Comparison of ENCODE assay signal across 21 cellular contexts in the genomic region with DNA sequence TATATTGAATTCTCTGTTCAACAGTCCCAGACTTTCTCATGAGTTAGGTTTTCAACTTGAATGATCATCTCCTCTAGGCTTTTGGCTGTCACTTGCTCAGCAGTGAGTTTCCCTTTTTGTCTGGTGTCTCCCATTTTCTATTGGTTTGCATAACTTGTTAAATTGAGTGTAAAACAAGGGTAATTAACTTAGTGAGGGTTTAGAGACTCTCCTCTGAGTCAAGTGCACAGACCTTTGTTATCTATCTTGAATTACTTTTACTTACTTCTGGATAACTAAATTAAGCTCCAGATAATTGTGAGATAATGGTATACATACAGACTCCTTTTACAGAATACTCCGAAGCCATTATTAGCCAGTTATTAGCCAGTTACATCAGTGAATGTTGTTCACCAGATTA. TPM values are rescaled to one million over a fixed set of nuclear protein-coding genes. Genes with fewer than 3 reads are reported as not detected.
DNase-seq lines count a peak whose midpoint lies in the region; ATAC-seq and TF ChIP-seq lines count a peak whose summit lies in the region.
"Had no signal": no experiment of that assay in that cellular context is flagged by ENCODE, and none has a peak within 500 bp of the region (broad histone marks: within the 10 kb centered on the region; RNA-seq: fewer than 3 reads in every experiment).

No MANE protein-coding gene starts in this region.

- H3K36me3 Mint-ChIP-seq in CD4-positive, CD25-positive, alpha-beta regulatory T cell: peaks cover 3% of the 10 kb centered on the region
- peaks cover 6% of the 10 kb centered on the region for H3K36me3 Mint-ChIP-seq in neural progenitor cell

- no peak overlapping the region for H2AFZ ChIP-seq in SK-N-SH (ENCODE audit: low read depth)
- H2AFZ ChIP-seq in GM23248: no peak overlapping the region
- H2AFZ ChIP-seq in neural progenitor cell (replicated peaks): no peak overlapping the region

- no peak overlapping the region for H3K9ac ChIP-seq in SK-N-SH
- H3K9ac ChIP-seq in GM23248: no peak overlapping the region
- H3K9ac ChIP-seq in neural progenitor cell: no peak overlapping the region

- CTCF ChIA-PET in SK-N-SH (lab: Yijun Ruan, JAX): interaction anchor here (1.0 to 5.6 kb wide), 3 partner anchors 22 to 46 kb away, joined by 3 to 28 read pairs (median 6); no protein-coding TSS in a partner anchor

- peak overlapping the region; percentile 87 to 95 (median 92) for H3K27ac Mint-ChIP-seq in CD4-positive, CD25-positive, alpha-beta regulatory T cell
- H3K27ac Mint-ChIP-seq in neural progenitor cell: no peak overlapping the region
- H3K27ac Mint-ChIP-seq: H9 had no signal

- peak; percentile 25 for DNase-seq in NCI-H2171 treated with DMSO at 0.1 percent for 48 hours (lab: John Stamatoyannopoulos, UW)
- DNase-seq in NCI-H2171 (lab: John Stamatoyannopoulos, UW): no peak
- DNase-seq in CD4-positive, CD25-positive, alpha-beta regulatory T cell: no peak
- DNase-seq in SK-N-SH: no peak
- DNase-seq in lower lobe of right lung: no peak
- DNase-seq in GM23248: no peak
- DNase-seq in neural progenitor cell (ENCODE audit: low spot score): no peak
- no peak for DNase-seq in NCI-H774 (lab: John Stamatoyannopoulos, UW)
- DNase-seq: activated CD4-positive, alpha-beta memory T cell treated with anti-CD3 and anti-CD28 coated beads for 36 hours; activated effector memory CD4-positive, alpha-beta T cell treated with anti-CD3 and anti-CD28 coated beads, Interleukin-2, amount 50 U/mL, for 16 hours; H9; heart left ventricle; kidney glomerular epithelial cell; midbrain; NCI-H1930; NCI-H82; stimulated activated naive B cell treated with anti-CD40 and anti-IgM and Interleukin-4, amounts not matched to agents 10 μg/mL and 1 μg/mL and 100 μg/mL, for 72 hours had no signal

- H3K27ac ChIP-seq in CD4-positive, CD25-positive, alpha-beta regulatory T cell (ENCODE audit: insufficient read depth, low read length, poor library complexity, severe bottlenecking): peak overlapping the region; percentile 36
- H3K27ac ChIP-seq in SK-N-SH (ENCODE audit: low read depth in 2 of 2, low read length in 1 of 2) (no peak overlapping the region), lower lobe of right lung (peak overlapping the region; percentile 25), GM23248 (no peak overlapping the region), neural progenitor cell (no peak overlapping the region)
- H3K27ac ChIP-seq: RWPE1 had no signal

- 56% methylated on average over 1 of the region's 1 CpG for WGBS in SK-N-SH (ENCODE audit: low lambda C conversion rate)
- 98 to 100% methylated on average over 1 of the region's 1 CpG for whole genome bisulfite sequencing in GM23248 (ENCODE audit: low coverage in 1 of 2, low lambda C conversion rate in 2 of 2, missing lambda C conversion rate in 2 of 2), 2 experiments

- H3K9me3 ChIP-seq in CD4-positive, CD25-positive, alpha-beta regulatory T cell (ENCODE audit: control insufficient read depth in 2 of 2, low read length in 2 of 2): no peaks in the 10 kb centered on the region
- H3K9me3 ChIP-seq in SK-N-SH (no peaks in the 10 kb centered on the region), lower lobe of right lung (no peaks in the 10 kb centered on the region), GM23248 (ENCODE audit: low read depth) (no peaks in the 10 kb centered on the region), neural progenitor cell (ENCODE audit: low read depth) (no peaks in the 10 kb centered on the region)
- H3K9me3 ChIP-seq: breast epithelium, heart left ventricle had no signal

- H3F3A ChIP-seq in SK-N-SH (replicated peaks; ENCODE audit: insufficient read depth) (peaks cover 16% of the 10 kb centered on the region), GM23248 (ENCODE audit: insufficient read depth) (no peaks in the 10 kb centered on the region; the same call in 1 of the 2 replicates), neural progenitor cell (ENCODE audit: low read depth) (peaks cover 1% of the 10 kb centered on the region)

- no peak for ATAC-seq in CD4-positive, CD25-positive, alpha-beta regulatory T cell (ENCODE audit: low read depth in 2 of 2)
- ATAC-seq in lower lobe of right lung: no peak
- ATAC-seq: heart left ventricle had no signal

- in situ Hi-C loops in GM23248 (cut with MboI): no loop called here

- intact Hi-C loops in lower lobe of right lung (cut with DNase I): no loop called here

- TF ChIP-seq RAD21 in SK-N-SH (IDR thresholded peaks at IDR 0.05; ENCODE audit: low read length): no peak

- TF ChIP-seq CTCF in SK-N-SH (IDR thresholded peaks at IDR 0.05) (no peak), lower lobe of right lung (IDR thresholded peaks at IDR 0.05) (no peak), neural progenitor cell (IDR thresholded peaks at IDR 0.05) (no peak)

- H3K4me3 Mint-ChIP-seq in CD4-positive, CD25-positive, alpha-beta regulatory T cell: peak overlapping the region in 3 of 4 donors; percentile 48 to 78 (median 58)
- no peak overlapping the region for H3K4me3 Mint-ChIP-seq in neural progenitor cell
- H3K4me3 Mint-ChIP-seq: H9 had no signal

- H3K4me2 ChIP-seq in SK-N-SH (no peak overlapping the region), GM23248 (ENCODE audit: unreplicated experiment) (no peak overlapping the region), neural progenitor cell (no peak overlapping the region)
- H3K4me2 ChIP-seq: smooth muscle cell had no signal

- H4K20me1 ChIP-seq in SK-N-SH (ENCODE audit: insufficient read depth): peaks cover 59% of the 10 kb centered on the region
- H4K20me1 ChIP-seq in GM23248 (ENCODE audit: insufficient read depth): no peaks in the 10 kb centered on the region
- peaks cover 7% of the 10 kb centered on the region for H4K20me1 ChIP-seq in neural progenitor cell (ENCODE audit: low read depth)

- no peaks in the 10 kb centered on the region for H3K27me3 Mint-ChIP-seq in CD4-positive, CD25-positive, alpha-beta regulatory T cell
- peaks cover 4% of the 10 kb centered on the region for H3K27me3 Mint-ChIP-seq in neural progenitor cell (ENCODE audit: insufficient read depth, low read depth)
- H3K27me3 Mint-ChIP-seq: activated CD4-positive, alpha-beta memory T cell treated with anti-CD3 and anti-CD28 coated beads for 36 hours; stimulated activated naive B cell treated with anti-CD40 and anti-IgM and Interleukin-4, amounts not matched to agents 10 μg/mL and 1 μg/mL and 100 μg/mL, for 72 hours had no signal

- H3K9me2 ChIP-seq in SK-N-SH (no peaks in the 10 kb centered on the region), GM23248 (ENCODE audit: insufficient read depth) (no peaks in the 10 kb centered on the region)

- peaks cover 35 to 89% (median 61%) of the 10 kb centered on the region in 4 donors for H3K4me1 Mint-ChIP-seq in CD4-positive, CD25-positive, alpha-beta regulatory T cell
- peaks cover 18% of the 10 kb centered on the region for H3K4me1 Mint-ChIP-seq in neural progenitor cell

- POLR2A ChIA-PET in SK-N-SH (lab: Yijun Ruan, JAX): no interaction called here

- H3K79me2 ChIP-seq in SK-N-SH (ENCODE audit: insufficient read depth): peaks cover 96% of the 10 kb centered on the region
- peaks cover 98% of the 10 kb centered on the region for H3K79me2 ChIP-seq in GM23248 (ENCODE audit: insufficient read depth)
- no peaks in the 10 kb centered on the region for H3K79me2 ChIP-seq in neural progenitor cell (ENCODE audit: low read depth)

- TF ChIP-seq EP300 in SK-N-SH (IDR thresholded peaks at IDR 0.05; ENCODE audit: borderline replicate concordance in 1 of 2, low read depth in 1 of 2, low read length in 1 of 2): peak in 1 of 2 experiments; percentile 7; a peak in 1 of 4 replicates

- peak overlapping the region; percentile 58 for H3K4me3 ChIP-seq in CD4-positive, CD25-positive, alpha-beta regulatory T cell (ENCODE audit: low read depth, low read length)
- H3K4me3 ChIP-seq in SK-N-SH (ENCODE audit: low read depth in 2 of 2, low read length in 1 of 2): no peak overlapping the region
- no peak overlapping the region for H3K4me3 ChIP-seq in lower lobe of right lung
- H3K4me3 ChIP-seq in GM23248: no peak overlapping the region
- H3K4me3 ChIP-seq in neural progenitor cell: no peak overlapping the region
- H3K4me3 ChIP-seq: breast epithelium, GM12878, heart left ventricle, smooth muscle cell had no signal

- no peaks in the 10 kb centered on the region for H3K36me3 ChIP-seq in CD4-positive, CD25-positive, alpha-beta regulatory T cell (ENCODE audit: control insufficient read depth, insufficient read depth, low read length)
- H3K36me3 ChIP-seq in SK-N-SH (replicated peaks in 1 of 2; ENCODE audit: control insufficient read depth in 1 of 2, insufficient read depth in 2 of 2, low read length in 1 of 2) (no peaks in the 10 kb centered on the region), lower lobe of right lung (no peaks in the 10 kb centered on the region), GM23248 (ENCODE audit: low read depth) (no peaks in the 10 kb centered on the region), neural progenitor cell (no peaks in the 10 kb centered on the region)
- H3K36me3 ChIP-seq: breast epithelium, heart left ventricle had no signal

- no peaks in the 10 kb centered on the region for H3K27me3 ChIP-seq in CD4-positive, CD25-positive, alpha-beta regulatory T cell (ENCODE audit: control insufficient read depth, insufficient read depth, low read length)
- H3K27me3 ChIP-seq in SK-N-SH (ENCODE audit: insufficient read depth) (no peaks in the 10 kb centered on the region), lower lobe of right lung (ENCODE audit: low read depth) (no peaks in the 10 kb centered on the region), GM23248 (replicated peaks; ENCODE audit: insufficient read depth) (no peaks in the 10 kb centered on the region), neural progenitor cell (no peaks in the 10 kb centered on the region)
- H3K27me3 ChIP-seq: breast epithelium, heart left ventricle had no signal

- peaks cover 58% of the 10 kb centered on the region for H3K4me1 ChIP-seq in CD4-positive, CD25-positive, alpha-beta regulatory T cell (ENCODE audit: control insufficient read depth, insufficient read depth, low read length, poor library complexity, severe bottlenecking)
- peaks cover 25 to 40% of the 10 kb centered on the region in 2 experiments for H3K4me1 ChIP-seq in SK-N-SH (ENCODE audit: control insufficient read depth in 1 of 2, insufficient read depth in 2 of 2, low read depth in 1 of 2, low read length in 1 of 2)
- peaks cover 73% of the 10 kb centered on the region for H3K4me1 ChIP-seq in lower lobe of right lung
- H3K4me1 ChIP-seq in GM23248 (ENCODE audit: insufficient read depth): peaks cover 17% of the 10 kb centered on the region
- peaks cover 6% of the 10 kb centered on the region for H3K4me1 ChIP-seq in neural progenitor cell

- peaks cover 0 to 1% (median 0%) of the 10 kb centered on the region in 7 donors for H3K9me3 Mint-ChIP-seq in CD4-positive, CD25-positive, alpha-beta regulatory T cell
- H3K9me3 Mint-ChIP-seq in neural progenitor cell: peaks cover 3% of the 10 kb centered on the region
- H3K9me3 Mint-ChIP-seq: activated CD4-positive, alpha-beta memory T cell treated with anti-CD3 and anti-CD28 coated beads for 36 hours; stimulated activated naive B cell treated with anti-CD40 and anti-IgM and Interleukin-4, amounts not matched to agents 10 μg/mL and 1 μg/mL and 100 μg/mL, for 72 hours had no signal

RNA-seq across cellular contexts. Expression of gene MLXIP, which starts 22.0 kb away (rescaled TPM):
- 83.2 TPM for total RNA-seq in CD4-positive, CD25-positive, alpha-beta regulatory T cell
- polyA plus RNA-seq in CD4-positive, CD25-positive, alpha-beta regulatory T cell: 1 to 10 TPM; 5.0 to 7.9 (median 7.8) TPM
- polyA plus RNA-seq in SK-N-SH (2012; rRNA removed): 6.8 and 11.0 TPM in 2 replicates
- polyA plus RNA-seq in SK-N-SH (2012; cell fraction: cytosol; rRNA removed): 6.8 and 9.2 TPM in 2 replicates
- 42.6 and 43.4 TPM in 2 replicates for polyA plus RNA-seq in SK-N-SH (2012; cell fraction: nucleus; rRNA removed)
- total RNA-seq in lower lobe of right lung: 55.9 TPM
- total RNA-seq in GM23248 (2014; rRNA removed; shearing (Covaris generic)): 6.4 and 7.1 TPM in 2 replicates
- 7.4 and 7.5 TPM in 2 replicates for polyA plus RNA-seq in GM23248 (2016; fragmentation: Nextera tagmentation; extraction: Ambion mirVana)
- total RNA-seq in neural progenitor cell (ENCODE audit: low replicate concordance): 1.9 and 4.3 TPM in 2 replicates

Comparison
In these comparisons a context has a peak if more than half of its experiments do, and no peak if none do; other contexts are left out.
1. H3K27ac ChIP-seq: peak in CD4-positive, CD25-positive, alpha-beta regulatory T cell (single experiment) and lower lobe of right lung (single experiment); none in SK-N-SH (0 of 2), GM23248 (single experiment) and neural progenitor cell (single experiment).